Comparison of ENCODE assay signal across 22 cellular contexts in genomic region chr7:87499494-87499893, GRCh38. TPM values are rescaled to one million over a fixed set of nuclear protein-coding genes. Genes with fewer than 3 reads are reported as not detected.
"Had no signal": no experiment of that assay in that cellular context is flagged by ENCODE, and none has a peak within 500 bp of the region (broad histone marks: within the 10 kb centered on the region; RNA-seq: fewer than 3 reads in every experiment).

No MANE protein-coding gene starts in this region.

- DNase-seq: IMR-90, Karpas-422, KG1, MG63, NCI-H1092 treated with DMSO at 0.1 percent for 48 hours, NCI-H1436, NCI-H187, NCI-H2029, NCI-H2081 treated with DMSO at 0.1 percent for 48 hours, NCI-H2171, NCI-H226, NCI-H446, NCI-H510A, NCI-H524 treated with DMSO at 0.1 percent for 48 hours, NCI-H69, NCI-H774, PC-3, SHP77 treated with DMSO at 0.1 percent for 48 hours, SK-N-SH had no signal

- H3K9me3 ChIP-seq: MG63, SJSA1, SK-N-SH had no signal

- H3K36me3 ChIP-seq: MG63, SJSA1 had no signal

- H3K27ac ChIP-seq: SJSA1 had no signal

- ATAC-seq: Panc1, PC-3, Right ventricle myocardium inferior had no signal

- H3K27me3 ChIP-seq: MG63, SJSA1 had no signal

- H3K4me3 ChIP-seq: MG63, SJSA1 had no signal

- H3K4me1 ChIP-seq: SJSA1 had no signal

RNA-seq across cellular contexts. Expression of gene ABCB4, which starts 24.0 kb away (rescaled TPM):
- total RNA-seq: IMR-90, PC-3 had no signal
- polyA plus RNA-seq: IMR-90 had no signal
